1 cellular context compared by ENCODE assay signal in genomic region chr7:157396316-157397035, GRCh38.
A peak's percentile ranks its signal among the peaks of the same experiment; 100 is the strongest.
TF ChIP-seq lines count a peak whose summit lies in the region.

No MANE protein-coding gene starts in this region.

TF ChIP-seq in K562, 482 proteins besides CTCF, POLR2A, EP300 and RAD21:
- TF ChIP-seq, protein P1, sequence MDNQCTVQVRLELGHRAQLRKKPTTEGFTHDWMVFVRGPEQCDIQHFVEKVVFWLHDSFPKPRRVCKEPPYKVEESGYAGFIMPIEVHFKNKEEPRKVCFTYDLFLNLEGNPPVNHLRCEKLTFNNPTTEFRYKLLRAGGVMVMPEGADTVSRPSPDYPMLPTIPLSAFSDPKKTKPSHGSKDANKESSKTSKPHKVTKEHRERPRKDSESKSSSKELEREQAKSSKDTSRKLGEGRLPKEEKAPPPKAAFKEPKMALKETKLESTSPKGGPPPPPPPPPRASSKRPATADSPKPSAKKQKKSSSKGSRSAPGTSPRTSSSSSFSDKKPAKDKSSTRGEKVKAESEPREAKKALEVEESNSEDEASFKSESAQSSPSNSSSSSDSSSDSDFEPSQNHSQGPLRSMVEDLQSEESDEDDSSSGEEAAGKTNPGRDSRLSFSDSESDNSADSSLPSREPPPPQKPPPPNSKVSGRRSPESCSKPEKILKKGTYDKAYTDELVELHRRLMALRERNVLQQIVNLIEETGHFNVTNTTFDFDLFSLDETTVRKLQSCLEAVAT (IDR thresholded peaks at IDR 0.05) = no peak
- TF ChIP-seq, protein P2, sequence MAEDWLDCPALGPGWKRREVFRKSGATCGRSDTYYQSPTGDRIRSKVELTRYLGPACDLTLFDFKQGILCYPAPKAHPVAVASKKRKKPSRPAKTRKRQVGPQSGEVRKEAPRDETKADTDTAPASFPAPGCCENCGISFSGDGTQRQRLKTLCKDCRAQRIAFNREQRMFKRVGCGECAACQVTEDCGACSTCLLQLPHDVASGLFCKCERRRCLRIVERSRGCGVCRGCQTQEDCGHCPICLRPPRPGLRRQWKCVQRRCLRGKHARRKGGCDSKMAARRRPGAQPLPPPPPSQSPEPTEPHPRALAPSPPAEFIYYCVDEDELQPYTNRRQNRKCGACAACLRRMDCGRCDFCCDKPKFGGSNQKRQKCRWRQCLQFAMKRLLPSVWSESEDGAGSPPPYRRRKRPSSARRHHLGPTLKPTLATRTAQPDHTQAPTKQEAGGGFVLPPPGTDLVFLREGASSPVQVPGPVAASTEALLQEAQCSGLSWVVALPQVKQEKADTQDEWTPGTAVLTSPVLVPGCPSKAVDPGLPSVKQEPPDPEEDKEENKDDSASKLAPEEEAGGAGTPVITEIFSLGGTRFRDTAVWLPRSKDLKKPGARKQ (CRISPR knock-in tag; IDR thresholded peaks at IDR 0.05) = no peak
- TF ChIP-seq ZBTB33 (CRISPR knock-in tag; IDR thresholded peaks at IDR 0.05) = 0 out of 2 replicates have a peak, but pooled peaks have one; percentile 12
- TF ChIP-seq ZNF274 (IDR thresholded peaks at IDR 0.05; ENCODE audit: borderline replicate concordance, low read depth, low read length) = no peak
- TF ChIP-seq ZNF184 (CRISPR knock-in tag; IDR thresholded peaks at IDR 0.05) = no peak
